12 cellular contexts compared by ENCODE assay signal in genomic region chr21:28704746-28705145, GRCh38.
DNase-seq lines count a peak whose midpoint lies in the region; ATAC-seq and TF ChIP-seq lines count a peak whose summit lies in the region.
"Had no signal": no experiment of that assay in that cellular context is flagged by ENCODE, and none has a peak within 500 bp of the region (broad histone marks: within the 10 kb centered on the region; RNA-seq: fewer than 3 reads in every experiment).

No MANE protein-coding gene starts in this region.

- intact Hi-C loops in IMR-90 (cut with micrococcal nuclease) (no loop called here), OCI-LY7 (cut with micrococcal nuclease; ENCODE audit: unreplicated experiment) (no loop called here)

- H4K5ac ChIP-seq in IMR-90 (ENCODE audit: low read depth, low read length), result no peak overlapping the region

- H4K91ac ChIP-seq in IMR-90 (ENCODE audit: insufficient read depth, low read depth, low read length), result peak overlapping the region; percentile 43; the same call in 1 of the 2 replicates

- dilution Hi-C loops in IMR-90 (cut with HindIII; ENCODE audit: low sequenced_read_pairs, unreplicated experiment), result no loop called here

- H3K9me2 ChIP-seq in OCI-LY7 (ENCODE audit: insufficient read depth, low read length), result no peaks in the 10 kb centered on the region

- H2BK120ac ChIP-seq in IMR-90 (ENCODE audit: low read depth, low read length), result no peak overlapping the region

- in situ Hi-C loops in IMR-90 (cut with MboI; ENCODE audit: low sequenced_read_pairs), result no loop called here

- no peaks in the 10 kb centered on the region for H3K79me1 ChIP-seq in IMR-90 (ENCODE audit: low read depth in 1 of 2, low read length in 2 of 2)

- H2AFZ ChIP-seq in IMR-90 (replicated peaks; ENCODE audit: low read length, poor library complexity) (peak overlapping the region; percentile 70), parathyroid adenoma (no peak overlapping the region), OCI-LY7 (ENCODE audit: low read length) (no peak overlapping the region)

- no peak for TF ChIP-seq RAD21 in IMR-90 (IDR thresholded peaks at IDR 0.05; ENCODE audit: low read length)

- H3K9me1 ChIP-seq in IMR-90 (ENCODE audit: insufficient read depth, low read length), result no peaks in the 10 kb centered on the region

- H3K4me2 ChIP-seq in IMR-90 (ENCODE audit: low read depth, low read length) (peak overlapping the region; percentile 3; the same call in 1 of the 2 replicates), parathyroid adenoma (ENCODE audit: low read length) (peak overlapping the region; percentile 35), OCI-LY7 (ENCODE audit: low read length) (no peak overlapping the region)

- H3K9ac ChIP-seq in IMR-90 (ENCODE audit: low read depth, low read length) (no peak overlapping the region), SK-N-MC (ENCODE audit: insufficient read length) (no peak overlapping the region), parathyroid adenoma (no peak overlapping the region)

- H3K56ac ChIP-seq in IMR-90 (ENCODE audit: extremely low read depth, insufficient read depth, low read length), result no peak overlapping the region

- H3K9me3 ChIP-seq in IMR-90 (ENCODE audit: control insufficient read depth, insufficient read depth, low read length), result peaks cover 2% of the 10 kb centered on the region; the same call in 1 of the 2 replicates
- no peaks in the 10 kb centered on the region; the same call in 1 of the 2 replicates for H3K9me3 ChIP-seq in SK-N-MC (ENCODE audit: low read depth, low read length)
- H3K9me3 ChIP-seq in parathyroid adenoma (ENCODE audit: control insufficient read depth, low read length), result no peaks in the 10 kb centered on the region
- no peaks in the 10 kb centered on the region for H3K9me3 ChIP-seq in OCI-LY7 (ENCODE audit: low read length)

- no peak overlapping the region; the same call in 2 of the 3 replicates for H2BK15ac ChIP-seq in IMR-90 (ENCODE audit: low read depth, low read length)

- H2BK5ac ChIP-seq in IMR-90 (ENCODE audit: low read depth, low read length, poor library complexity, severe bottlenecking), result no peak overlapping the region

- H2AK5ac ChIP-seq in IMR-90 (ENCODE audit: low read depth, low read length), result no peak overlapping the region

- H2BK20ac ChIP-seq in IMR-90 (ENCODE audit: low read depth, low read length), result no peak overlapping the region; the same call in 1 of the 2 replicates

- H3K4me1 ChIP-seq in IMR-90 (ENCODE audit: control insufficient read depth, insufficient read depth, low read length), result no peaks in the 10 kb centered on the region
- peaks cover 25% of the 10 kb centered on the region for H3K4me1 ChIP-seq in foreskin keratinocyte
- no peaks in the 10 kb centered on the region for H3K4me1 ChIP-seq in parathyroid adenoma
- H3K4me1 ChIP-seq in OCI-LY7 (ENCODE audit: insufficient read depth, low read length, poor library complexity, severe bottlenecking), result no peaks in the 10 kb centered on the region

- no peak overlapping the region for H3K23ac ChIP-seq in IMR-90 (ENCODE audit: low read depth, low read length)

- no peaks in the 10 kb centered on the region for H3K36me3 ChIP-seq in IMR-90 (ENCODE audit: control insufficient read depth, insufficient read depth, low read length)
- H3K36me3 ChIP-seq in SK-N-MC (ENCODE audit: insufficient read depth, low read length), result no peaks in the 10 kb centered on the region
- no peaks in the 10 kb centered on the region for H3K36me3 ChIP-seq in parathyroid adenoma (ENCODE audit: control insufficient read depth, insufficient read depth, low read length)
- no peaks in the 10 kb centered on the region for H3K36me3 ChIP-seq in OCI-LY7 (ENCODE audit: insufficient read depth, low read length)

- H3K18ac ChIP-seq in IMR-90 (ENCODE audit: low read depth, low read length), result no peak overlapping the region

- DNase-seq in IMR-90 (peak; percentile 12), SK-N-MC (ENCODE audit: low read depth, low spot score) (no peak), foreskin keratinocyte (no peak), NK-92 (lab: John Stamatoyannopoulos, UW; ENCODE audit: unreplicated experiment) (no peak), cerebellar nuclear complex (lab: John Stamatoyannopoulos, UW) (no peak), OCI-LY7 (ENCODE audit: low spot score) (no peak), AG08396 (ENCODE audit: low spot score) (no peak)
- DNase-seq: activated CD8-positive, alpha-beta T cell treated with anti-CD3 and anti-CD28 coated beads, Interleukin-2, amount 10 ng/mL, durations not matched to agents 7 days and 5 days; DMS153; immature natural killer cell; stimulated activated naive CD4-positive, alpha-beta T cell had no signal

- no peaks in the 10 kb centered on the region for H4K20me1 ChIP-seq in IMR-90 (ENCODE audit: insufficient read depth, low read length)
- H4K20me1 ChIP-seq in OCI-LY7 (ENCODE audit: insufficient read depth, low read length), result no peaks in the 10 kb centered on the region

- H3K4me3 ChIP-seq in IMR-90 (ENCODE audit: insufficient read depth, low read depth, low read length), result no peak overlapping the region
- H3K4me3 ChIP-seq in SK-N-MC, result peak overlapping the region; percentile 1; the same call in 1 of the 2 replicates
- no peak overlapping the region for H3K4me3 ChIP-seq in parathyroid adenoma (ENCODE audit: low read depth, low read length)
- H3K4me3 ChIP-seq in OCI-LY7 (ENCODE audit: low read depth, low read length, poor library complexity, severe bottlenecking), result no peak overlapping the region

- 0 out of 2 replicates have a peak overlapping the region, but pooled peaks have one; percentile 0 for H3K14ac ChIP-seq in IMR-90 (replicated peaks; ENCODE audit: low read depth, low read length)

- WGBS in IMR-90 (ENCODE audit: extremely low coverage in 2 of 2, insufficient read length in 1 of 2), 2 experiments, result no CpG with 5 or more reads among the region's 5 CpGs

- no peak overlapping the region for H3K27ac ChIP-seq in IMR-90 (ENCODE audit: insufficient read depth, low read length)
- H3K27ac ChIP-seq in SK-N-MC, result no peak overlapping the region
- H3K27ac ChIP-seq in foreskin keratinocyte, result peak overlapping the region; percentile 0
- no peak overlapping the region for H3K27ac ChIP-seq in parathyroid adenoma
- H3K27ac ChIP-seq in OCI-LY7 (ENCODE audit: low read depth, low read length, poor library complexity, severe bottlenecking), result no peak overlapping the region

- H3K27me3 ChIP-seq in IMR-90 (ENCODE audit: control insufficient read depth, insufficient read depth, low read length) (no peaks in the 10 kb centered on the region), foreskin keratinocyte (no peaks in the 10 kb centered on the region), parathyroid adenoma (ENCODE audit: control insufficient read depth, insufficient read depth, low read length) (no peaks in the 10 kb centered on the region)

- CTCF ChIA-PET in IMR-90 (lab: Yijun Ruan, JAX), result interaction anchor here (0.6 kb wide), 1 partner anchor 301 kb away, joined by 3 read pairs; no protein-coding TSS in a partner anchor
- CTCF ChIA-PET in OCI-LY7 (lab: Charles Lee; ENCODE audit: unreplicated experiment), result no interaction called here

- no peak for TF ChIP-seq POLR2A in IMR-90 (IDR thresholded peaks at IDR 0.05; ENCODE audit: low read depth, low read length)

- no peak overlapping the region for H2AK9ac ChIP-seq in IMR-90 (replicated peaks; ENCODE audit: low read depth, low read length, poor library complexity)

- H3K4ac ChIP-seq in IMR-90 (ENCODE audit: low read depth, low read length), result 0 out of 2 replicates have a peak overlapping the region, but pooled peaks have one; percentile 0

- BruUV-seq in IMR-90 (replicated peaks; lab: Mats Ljungman, UMichigan) (no TSS peak), OCI-LY7 (replicated peaks; lab: Mats Ljungman, UMichigan) (no TSS peak)

- no peak for TF ChIP-seq CTCF in IMR-90 (conservative IDR thresholded peaks at IDR 0.05; ENCODE audit: low read depth, low read length)
- no peak for TF ChIP-seq CTCF in foreskin keratinocyte (conservative IDR thresholded peaks at IDR 0.05)
- TF ChIP-seq CTCF in parathyroid adenoma (IDR thresholded peaks at IDR 0.05), result no peak
- no peak for TF ChIP-seq CTCF in OCI-LY7 (conservative IDR thresholded peaks at IDR 0.05; ENCODE audit: low read length)

- H4K8ac ChIP-seq in IMR-90 (ENCODE audit: low read depth in 2 of 2, low read length in 2 of 2), result peak overlapping the region; percentile 16 to 70; a peak in 3 of 4 replicates

- POLR2A ChIA-PET in IMR-90 (lab: Charles Lee; ENCODE audit: unreplicated experiment), result no interaction called here
- POLR2A ChIA-PET in OCI-LY7 (lab: Charles Lee), result interaction anchor here (1.6 kb wide), 1 partner anchor 12 kb away, joined by 4 read pairs; no protein-coding TSS in a partner anchor

- ATAC-seq in IMR-90 (ENCODE audit: low read depth), result no peak
- no peak for ATAC-seq in foreskin keratinocyte
- ATAC-seq: activated CD8-positive, alpha-beta T cell treated with anti-CD3 and anti-CD28 coated beads, Interleukin-2, amount 10 ng/mL, durations not matched to agents 7 days and 5 days had no signal

- H3K79me2 ChIP-seq in parathyroid adenoma (no peaks in the 10 kb centered on the region), OCI-LY7 (ENCODE audit: insufficient read depth, low read depth, low read length) (no peaks in the 10 kb centered on the region)

TF ChIP-seq in IMR-90, 13 proteins besides CTCF, POLR2A, EP300 and RAD21 (continues in another document):
- no peak for TF ChIP-seq FOS (IDR thresholded peaks at IDR 0.05; ENCODE audit: low read depth, low read length)
- TF ChIP-seq MAZ (IDR thresholded peaks at IDR 0.05; ENCODE audit: borderline replicate concordance, low read depth, low read length), result no peak
- no peak for TF ChIP-seq MAFK (IDR thresholded peaks at IDR 0.05; ENCODE audit: low read depth, low read length)
- TF ChIP-seq MXI1 (IDR thresholded peaks at IDR 0.05; ENCODE audit: borderline replicate concordance, low read depth, low read length), result no peak
- TF ChIP-seq SMC3 (IDR thresholded peaks at IDR 0.05; ENCODE audit: low read depth, low read length), result no peak
- TF ChIP-seq, protein P1, sequence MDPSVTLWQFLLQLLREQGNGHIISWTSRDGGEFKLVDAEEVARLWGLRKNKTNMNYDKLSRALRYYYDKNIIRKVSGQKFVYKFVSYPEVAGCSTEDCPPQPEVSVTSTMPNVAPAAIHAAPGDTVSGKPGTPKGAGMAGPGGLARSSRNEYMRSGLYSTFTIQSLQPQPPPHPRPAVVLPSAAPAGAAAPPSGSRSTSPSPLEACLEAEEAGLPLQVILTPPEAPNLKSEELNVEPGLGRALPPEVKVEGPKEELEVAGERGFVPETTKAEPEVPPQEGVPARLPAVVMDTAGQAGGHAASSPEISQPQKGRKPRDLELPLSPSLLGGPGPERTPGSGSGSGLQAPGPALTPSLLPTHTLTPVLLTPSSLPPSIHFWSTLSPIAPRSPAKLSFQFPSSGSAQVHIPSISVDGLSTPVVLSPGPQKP (IDR thresholded peaks at IDR 0.05; ENCODE audit: borderline replicate concordance, low read depth, low read length), result no peak
- no peak for TF ChIP-seq RCOR1 (IDR thresholded peaks at IDR 0.05; ENCODE audit: insufficient replicate concordance, low read length)
